Comparison of ENCODE assay signal across 5 cellular contexts in genomic region chr20:43382135-43382534, GRCh38.
DNase-seq lines count a peak whose midpoint lies in the region; ATAC-seq, FAIRE-seq and TF ChIP-seq lines count a peak whose summit lies in the region.
"Not testable (repeated sequence)": the region's sequence is repeated elsewhere in the genome, so short reads cannot be mapped to it uniquely, and the experiment has no call there.

No MANE protein-coding gene starts in this region.

- not testable (repeated sequence) for H3K9me3 ChIP-seq in HUES6 (ENCODE audit: control insufficient read depth, insufficient read depth, low read depth, low read length); HepG2 (ENCODE audit: low read length); neuronal stem cell (replicated peaks in 1 of 2; ENCODE audit: control insufficient read depth in 2 of 2, insufficient read depth in 1 of 2, low read depth in 1 of 2, low read length in 2 of 2); trophoblast cell (ENCODE audit: insufficient read depth, low read depth, low read length)

- not testable (repeated sequence) for BruUV-seq in HepG2 (replicated peaks; lab: Mats Ljungman, UMichigan)

- not testable (repeated sequence) for H4K91ac ChIP-seq in neuronal stem cell (ENCODE audit: low read depth, low read length, poor library complexity); trophoblast cell (ENCODE audit: low read depth, low read length)

- not testable (repeated sequence) for H3K4me3 Mint-ChIP-seq in WTC11

- H3K4me1 Mint-ChIP-seq in WTC11 = not testable (repeated sequence)

- peaks cover 23% of the 10 kb centered on the region; the same call in 1 of the 2 replicates for H3K4me1 ChIP-seq in HUES6 (ENCODE audit: control insufficient read depth, insufficient read depth, low read length)
- not testable (repeated sequence) for H3K4me1 ChIP-seq in HepG2 (ENCODE audit: insufficient read depth, low read length); neuronal stem cell (ENCODE audit: control insufficient read depth in 2 of 2, insufficient read depth in 1 of 2, low read depth in 1 of 2, low read length in 2 of 2); trophoblast cell (ENCODE audit: control insufficient read depth in 1 of 2, insufficient read depth in 2 of 2, low read length in 2 of 2)

- not testable (repeated sequence) for H3K27ac Mint-ChIP-seq in WTC11

- H2AFZ ChIP-seq in HepG2 (ENCODE audit: low read length); neuronal stem cell (ENCODE audit: low read length); trophoblast cell (ENCODE audit: insufficient read depth, low read length, poor library complexity): not testable (repeated sequence)

- H4K8ac ChIP-seq in neuronal stem cell (ENCODE audit: low read depth, low read length); trophoblast cell (ENCODE audit: low read depth, low read length): not testable (repeated sequence)

- not testable (repeated sequence) for H4K12ac ChIP-seq in trophoblast cell (ENCODE audit: low read depth, low read length)

- TF ChIP-seq CTCF in WTC11 (IDR thresholded peaks at IDR 0.05); HepG2 (CRISPR knock-in tag; IDR thresholded peaks at IDR 0.05): not testable (repeated sequence)

- H3K4ac ChIP-seq in neuronal stem cell (ENCODE audit: low read length); trophoblast cell (ENCODE audit: low read depth, low read length): not testable (repeated sequence)

- peak overlapping the region; percentile 29 for H3K9ac ChIP-seq in HUES6 (ENCODE audit: low read length)
- not testable (repeated sequence) for H3K9ac ChIP-seq in HepG2 (ENCODE audit: insufficient read depth, low read depth, low read length); neuronal stem cell (ENCODE audit: low read depth, low read length, poor library complexity); trophoblast cell (ENCODE audit: low read length)

- H3K79me1 ChIP-seq in neuronal stem cell (ENCODE audit: low read depth, low read length); trophoblast cell (ENCODE audit: low read length): not testable (repeated sequence)

- not testable (repeated sequence) for H3K36me3 ChIP-seq in HUES6 (ENCODE audit: control insufficient read depth, insufficient read depth, low read length); HepG2 (replicated peaks in 1 of 2; ENCODE audit: control insufficient read depth in 1 of 2, insufficient read depth in 2 of 2, low read length in 2 of 2); neuronal stem cell (replicated peaks in 1 of 2; ENCODE audit: control insufficient read depth in 2 of 2, insufficient read depth in 2 of 2, low read length in 2 of 2); trophoblast cell (ENCODE audit: control insufficient read depth in 1 of 2, insufficient read depth in 2 of 2, low read length in 2 of 2)

- DNase-seq in WTC11 (ENCODE audit: low spot score); HepG2 (ENCODE audit: low spot score); neuronal stem cell (ENCODE audit: low spot score): not testable (repeated sequence)
- DNase-seq in trophoblast cell = peak; percentile 71 to 88

- not testable (repeated sequence) for H3K27me3 ChIP-seq in HUES6 (ENCODE audit: control insufficient read depth, insufficient read depth, low read length); neuronal stem cell (ENCODE audit: control insufficient read depth in 3 of 3, insufficient read depth in 3 of 3, low read depth in 1 of 3, low read length in 3 of 3); trophoblast cell (ENCODE audit: insufficient read depth, low read length)
- peaks cover 2 to 13% of the 10 kb centered on the region in 2 experiments; a peak in 2 of 5 replicates for H3K27me3 ChIP-seq in HepG2 (ENCODE audit: control insufficient read depth in 1 of 2, insufficient read depth in 2 of 2, low read length in 2 of 2)

- H3K14ac ChIP-seq in neuronal stem cell (ENCODE audit: low read length) = peak overlapping the region; percentile 31
- H3K14ac ChIP-seq in trophoblast cell (ENCODE audit: low read length) = not testable (repeated sequence)

- not testable (repeated sequence) for TF ChIP-seq RAD21 in HepG2 (CRISPR knock-in tag; IDR thresholded peaks at IDR 0.05)

- not testable (repeated sequence) for H3K4me3 ChIP-seq in HUES6 (ENCODE audit: low read depth, low read length); HepG2 (replicated peaks in 1 of 3; ENCODE audit: insufficient read depth in 1 of 3, low read depth in 2 of 3, low read length in 3 of 3); neuronal stem cell (ENCODE audit: low read length in 2 of 2); trophoblast cell (ENCODE audit: low read depth, low read length)

- H2BK12ac ChIP-seq in neuronal stem cell (ENCODE audit: low read length); trophoblast cell (ENCODE audit: low read length): not testable (repeated sequence)

- not testable (repeated sequence) for H4K20me1 ChIP-seq in HepG2 (ENCODE audit: insufficient read depth, low read length)

- CTCF ChIA-PET in WTC11 (lab: Charles Lee) = interaction anchor here (0.6 to 2.7 kb wide), 3 partner anchors 8 to 363 kb away, joined by 3 to 12 read pairs (median 3); no protein-coding TSS in a partner anchor
- CTCF ChIA-PET in HepG2 (lab: Yijun Ruan, JAX; ENCODE audit: low intra/inter-chr PET ratio, low total read pairs) = not testable (repeated sequence)

- not testable (repeated sequence) for ATAC-seq in WTC11
- peak; percentile 58 for ATAC-seq in HepG2

- H2BK120ac ChIP-seq in neuronal stem cell (ENCODE audit: low read depth, low read length); trophoblast cell (ENCODE audit: insufficient read depth, low read length, poor library complexity): not testable (repeated sequence)

- not testable (repeated sequence) for TF ChIP-seq POLR2A in HepG2 (IDR thresholded peaks at IDR 0.05; ENCODE audit: insufficient read depth in 1 of 2, low read depth in 2 of 2, low read length in 2 of 2)

- 9% methylated on average over 6 of the region's 6 CpGs for WGBS in HepG2 (ENCODE audit: low lambda C conversion rate)
- WGBS in neuronal stem cell (ENCODE audit: extremely low coverage in 2 of 2, insufficient read length in 2 of 2, insufficient replicate concordance in 1 of 2), 2 donors = no CpG with 5 or more reads among the region's 6 CpGs
- no CpG with 5 or more reads among the region's 6 CpGs for WGBS in trophoblast cell (ENCODE audit: extremely low coverage, insufficient coverage, insufficient read length)

- POLR2A ChIA-PET in WTC11 (lab: Charles Lee) = interaction anchor here (1.3 kb wide), 1 partner anchor 58 kb away, joined by 3 read pairs; no protein-coding TSS in a partner anchor
- POLR2A ChIA-PET in HepG2 (lab: Yijun Ruan, JAX) = not testable (repeated sequence)

- H3K79me2 ChIP-seq in HepG2 (ENCODE audit: insufficient read depth, low read length); trophoblast cell (ENCODE audit: control insufficient read depth, insufficient read depth, low read length, poor library complexity): not testable (repeated sequence)

- not testable (repeated sequence) for H3K27me3 Mint-ChIP-seq in WTC11 (ENCODE audit: low read depth)

- H2BK5ac ChIP-seq in neuronal stem cell (ENCODE audit: low read length); trophoblast cell (ENCODE audit: low read depth, low read length, poor library complexity): not testable (repeated sequence)

- TF ChIP-seq EP300 in HepG2 (IDR thresholded peaks at IDR 0.05; ENCODE audit: low read depth in 2 of 2, low read length in 2 of 2); HepG2 (CRISPR knock-in tag; IDR thresholded peaks at IDR 0.05; ENCODE audit: borderline replicate concordance): not testable (repeated sequence)

- intact Hi-C loops in HepG2 (cut with micrococcal nuclease; ENCODE audit: unreplicated experiment) = not testable (repeated sequence)

- not testable (repeated sequence) for H3K9me3 Mint-ChIP-seq in WTC11

- not testable (repeated sequence) for H3K36me3 Mint-ChIP-seq in WTC11

- not testable (repeated sequence) for H3K23ac ChIP-seq in neuronal stem cell (ENCODE audit: low read depth, low read length, poor library complexity); trophoblast cell (ENCODE audit: low read length)

- not testable (repeated sequence) for H3K18ac ChIP-seq in neuronal stem cell (ENCODE audit: low read length); trophoblast cell (ENCODE audit: low read length)

- not testable (repeated sequence) for H2AK5ac ChIP-seq in neuronal stem cell (ENCODE audit: low read depth, low read length); trophoblast cell (ENCODE audit: low read length)

- FAIRE-seq in HepG2 (lab: Jason Lieb, UNC) = not testable (repeated sequence)

- in situ Hi-C loops in HepG2 (cut with HindIII; ENCODE audit: extremely low pct_ligation_motif_present, low pct_unique_long_range_greater_than_20kb) = not testable (repeated sequence)

- not testable (repeated sequence) for H2BK15ac ChIP-seq in neuronal stem cell (ENCODE audit: low read length)

- not testable (repeated sequence) for H3K4me2 ChIP-seq in HepG2 (ENCODE audit: low read depth, low read length); neuronal stem cell (ENCODE audit: insufficient read depth, low read length, poor library complexity, severe bottlenecking); trophoblast cell (ENCODE audit: low read length)

- H3K27ac ChIP-seq in HUES6 (ENCODE audit: low read depth, low read length); HepG2 (ENCODE audit: extremely low read length, insufficient read depth, low read length); neuronal stem cell (replicated peaks; ENCODE audit: low read length); trophoblast cell (ENCODE audit: low read depth, low read length): not testable (repeated sequence)

TF ChIP-seq in HepG2, 621 proteins besides CTCF, POLR2A, EP300 and RAD21 (continues in another document):
- peak; percentile 44; the same call in 1 of the 2 replicates for TF ChIP-seq HNF4A (CRISPR knock-in tag; IDR thresholded peaks at IDR 0.05)
